Comparison of ENCODE assay signal across 8 cellular contexts in the genomic region with DNA sequence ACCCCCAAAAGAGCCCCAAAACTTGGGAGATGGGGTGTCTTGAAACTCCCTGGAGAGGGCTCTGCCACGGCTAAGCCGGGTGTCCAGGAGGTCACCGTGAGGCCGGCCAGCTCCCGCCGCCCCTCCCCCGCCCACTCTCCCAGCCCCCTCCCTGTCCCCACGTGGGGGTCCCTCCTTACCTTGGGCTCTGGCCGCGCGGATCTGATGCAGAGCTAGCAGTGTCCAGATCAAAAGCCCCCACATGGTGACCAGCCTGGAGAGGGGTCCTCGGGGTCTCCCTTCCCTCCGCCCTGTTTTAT. TPM values are rescaled to one million over a fixed set of nuclear protein-coding genes. Genes with fewer than 3 reads are reported as not detected.
A peak's percentile ranks its signal among the peaks of the same experiment; 100 is the strongest.
DNase-seq lines count a peak whose midpoint lies in the region; ATAC-seq and TF ChIP-seq lines count a peak whose summit lies in the region.

No MANE protein-coding gene starts in this region.

- H3K9me3 Mint-ChIP-seq in activated naive CD4-positive, alpha-beta T cell treated with anti-CD3 and anti-CD28 coated beads, Interleukin-2, amount 10 ng/mL, durations not matched to agents 7 days and 5 days = no peaks in the 10 kb centered on the region

- peak overlapping the region; percentile 81 for H3K4me3 Mint-ChIP-seq in activated naive CD4-positive, alpha-beta T cell treated with anti-CD3 and anti-CD28 coated beads, Interleukin-2, amount 10 ng/mL, durations not matched to agents 7 days and 5 days

- peaks cover 87% of the 10 kb centered on the region for H3K27me3 Mint-ChIP-seq in activated naive CD4-positive, alpha-beta T cell treated with anti-CD3 and anti-CD28 coated beads, Interleukin-2, amount 10 ng/mL, durations not matched to agents 7 days and 5 days

- H3K9ac ChIP-seq in muscle layer of colon (ENCODE audit: low read length) = no peak overlapping the region

- peaks cover 5% of the 10 kb centered on the region for H3K4me1 ChIP-seq in muscle layer of colon (ENCODE audit: insufficient read depth, low read length)
- peaks cover 11 to 39% (median 30%) of the 10 kb centered on the region in 4 donors for H3K4me1 ChIP-seq in transverse colon

- peaks cover 23% of the 10 kb centered on the region for H3K4me1 Mint-ChIP-seq in activated naive CD4-positive, alpha-beta T cell treated with anti-CD3 and anti-CD28 coated beads, Interleukin-2, amount 10 ng/mL, durations not matched to agents 7 days and 5 days

- ATAC-seq in GM18520 (IDR thresholded peaks at IDR 0.05; ENCODE audit: unreplicated experiment) (no peak), HG03521 (IDR thresholded peaks at IDR 0.05; ENCODE audit: unreplicated experiment) (no peak)

- H3K36me3 Mint-ChIP-seq in activated naive CD4-positive, alpha-beta T cell treated with anti-CD3 and anti-CD28 coated beads, Interleukin-2, amount 10 ng/mL, durations not matched to agents 7 days and 5 days = no peaks in the 10 kb centered on the region

- H3K36me3 ChIP-seq in muscle layer of colon (ENCODE audit: insufficient read depth, low read length) = no peaks in the 10 kb centered on the region
- H3K36me3 ChIP-seq in transverse colon = no peaks in the 10 kb centered on the region

- CTCF ChIA-PET in activated naive CD4-positive, alpha-beta T cell treated with anti-CD3 and anti-CD28 coated beads, Interleukin-2, amount 10 ng/mL, durations not matched to agents 7 days and 5 days (lab: Charles Lee) = interaction anchor here (1.4 kb wide), 1 partner anchor 214 kb away, joined by 4 read pairs; no protein-coding TSS in a partner anchor

- no peaks in the 10 kb centered on the region for H3K9me3 ChIP-seq in muscle layer of colon (ENCODE audit: low read length)
- H3K9me3 ChIP-seq in transverse colon = no peaks in the 10 kb centered on the region

- intact Hi-C loops in transverse colon (cut with DNase I; ENCODE audit: low total_unique reads) = no loop called here

- H3K27ac ChIP-seq in caudate nucleus (ENCODE audit: low read depth, low read length) = peak overlapping the region; percentile 26
- H3K27ac ChIP-seq in muscle layer of colon (ENCODE audit: low read depth, low read length) = no peak overlapping the region
- peak overlapping the region in 1 of 4 donors; percentile 42 for H3K27ac ChIP-seq in transverse colon

- no peak for TF ChIP-seq CTCF in transverse colon (IDR thresholded peaks at IDR 0.05)

- no peak overlapping the region for H3K27ac Mint-ChIP-seq in activated naive CD4-positive, alpha-beta T cell treated with anti-CD3 and anti-CD28 coated beads, Interleukin-2, amount 10 ng/mL, durations not matched to agents 7 days and 5 days

- peak overlapping the region; percentile 7 to 43 for H3K4me3 ChIP-seq in muscle layer of colon (ENCODE audit: low read depth in 1 of 2, low read length in 2 of 2)
- peak overlapping the region in 3 of 4 donors; percentile 38 to 59 (median 51) for H3K4me3 ChIP-seq in transverse colon

- H3K27me3 ChIP-seq in muscle layer of colon (ENCODE audit: control insufficient read depth in 1 of 2, insufficient read depth in 2 of 2, low read length in 2 of 2) (peaks cover 29 to 63% of the 10 kb centered on the region in 2 donors), transverse colon (peaks cover 63% of the 10 kb centered on the region)

- no peak for TF ChIP-seq POLR2A in transverse colon (IDR thresholded peaks at IDR 0.05)

- in situ Hi-C loops in transverse colon (cut with MboI; ENCODE audit: low pct_ligation_motif_present in 1 of 4, low pct_unique_long_range_greater_than_20kb in 1 of 4, low sequenced_read_pairs in 3 of 4) = no loop called here

- no peak for TF ChIP-seq EP300 in transverse colon (IDR thresholded peaks at IDR 0.05; ENCODE audit: low read depth)

- DNase-seq in activated naive CD4-positive, alpha-beta T cell treated with anti-CD3 and anti-CD28 coated beads, Interleukin-2, amount 10 ng/mL, durations not matched to agents 7 days and 5 days = no peak
- no peak for DNase-seq in activated naive CD4-positive, alpha-beta T cell treated with Interleukin-2 at 50 U/mL for 16 hours
- DNase-seq in caudate nucleus (lab: John Stamatoyannopoulos, UW) (no peak), transverse colon (no peak), NCI-H1092 treated with DMSO at 0.1 percent for 48 hours (lab: John Stamatoyannopoulos, UW) (no peak)

- 0% methylated on average over 2 of the region's 13 CpGs; no CpG with 5 or more reads in 1 of the 2 donors for WGBS in transverse colon (ENCODE audit: low coverage in 1 of 2), 2 donors

RNA-seq across cellular contexts. Expression of a gene that starts 0.5 kb away (rescaled TPM):
- total RNA-seq in transverse colon = 1 to 10 TPM; 2.6 to 9.8 (median 3.4) TPM
